ENCODE assay signal across 10 cellular contexts in the genomic region with DNA sequence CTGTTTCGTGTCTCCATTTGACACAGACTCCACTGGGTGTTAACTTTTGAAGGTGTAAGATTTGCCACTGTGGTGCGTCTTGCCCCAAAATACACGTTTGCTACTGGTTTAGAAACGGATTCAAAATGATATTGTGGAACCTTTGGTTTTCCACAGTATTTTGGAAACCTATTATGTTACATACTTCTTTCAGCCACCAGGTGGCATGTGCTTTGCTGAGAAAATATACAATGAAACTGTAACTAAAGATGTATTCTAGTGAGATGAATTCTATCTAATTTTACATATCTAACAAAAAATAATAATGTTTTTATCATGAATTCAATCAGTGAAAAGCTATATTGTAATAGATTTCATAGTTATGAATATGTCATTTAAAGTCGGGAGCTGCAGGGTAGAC. TPM values are rescaled to one million over a fixed set of nuclear protein-coding genes. Genes with fewer than 3 reads are reported as not detected.
A peak's percentile ranks its signal among the peaks of the same experiment; 100 is the strongest.
DNase-seq lines count a peak whose midpoint lies in the region; ATAC-seq and TF ChIP-seq lines count a peak whose summit lies in the region.
"Had no signal": no experiment of that assay in that cellular context is flagged by ENCODE, and none has a peak within 500 bp of the region (broad histone marks: within the 10 kb centered on the region; RNA-seq: fewer than 3 reads in every experiment).

No MANE protein-coding gene starts in this region.

- POLR2A ChIA-PET in OCI-LY7 (lab: Charles Lee), result no interaction called here
- POLR2A ChIA-PET in WTC11 (lab: Charles Lee), result no interaction called here

- H3K9me2 ChIP-seq in OCI-LY7 (ENCODE audit: insufficient read depth, low read length), result no peaks in the 10 kb centered on the region

- H3K36me3 ChIP-seq in right atrium auricular region (no peaks in the 10 kb centered on the region), OCI-LY7 (ENCODE audit: insufficient read depth, low read length) (no peaks in the 10 kb centered on the region)

- no peaks in the 10 kb centered on the region for H3K4me1 Mint-ChIP-seq in WTC11
- H3K4me1 Mint-ChIP-seq: activated naive CD8-positive, alpha-beta T cell treated with anti-CD3 and anti-CD28 coated beads, Interleukin-2, amount 10 ng/mL, durations not matched to agents 7 days and 5 days; IgD-negative memory B cell had no signal

- no peak overlapping the region for H2AFZ ChIP-seq in OCI-LY7 (ENCODE audit: low read length)

- no peak overlapping the region for H3K4me2 ChIP-seq in OCI-LY7 (ENCODE audit: low read length)

- H3K9me3 Mint-ChIP-seq in WTC11, result peaks cover 55% of the 10 kb centered on the region
- H3K9me3 Mint-ChIP-seq: activated naive CD8-positive, alpha-beta T cell treated with anti-CD3 and anti-CD28 coated beads, Interleukin-2, amount 10 ng/mL, durations not matched to agents 7 days and 5 days; IgD-negative memory B cell had no signal

- DNase-seq in right atrium auricular region (ENCODE audit: low spot score) (no peak), Right ventricle myocardium inferior (ENCODE audit: missing footprints) (no peak), OCI-LY7 (ENCODE audit: low spot score) (peak; percentile 13), fibroblast of the aortic adventitia (ENCODE audit: low read depth) (peak; percentile 23), NCI-H1436 (lab: John Stamatoyannopoulos, UW) (no peak), WTC11 (ENCODE audit: low spot score) (no peak)
- no peak for DNase-seq in activated T-cell treated with anti-CD3 and anti-CD28 coated beads, Interleukin-2, amount 50 U/mL, for 1 hour
- DNase-seq: activated naive CD8-positive, alpha-beta T cell treated with anti-CD3 and anti-CD28 coated beads, Interleukin-2, amount 10 ng/mL, durations not matched to agents 7 days and 5 days had no signal

- H3K27ac ChIP-seq in right atrium auricular region, result no peak overlapping the region
- H3K27ac ChIP-seq in OCI-LY7 (ENCODE audit: low read depth, low read length, poor library complexity, severe bottlenecking), result no peak overlapping the region

- no peaks in the 10 kb centered on the region for H3K79me2 ChIP-seq in OCI-LY7 (ENCODE audit: insufficient read depth, low read depth, low read length)

- no peak overlapping the region for H3K4me3 Mint-ChIP-seq in WTC11
- H3K4me3 Mint-ChIP-seq: activated naive CD8-positive, alpha-beta T cell treated with anti-CD3 and anti-CD28 coated beads, Interleukin-2, amount 10 ng/mL, durations not matched to agents 7 days and 5 days; IgD-negative memory B cell had no signal

- peak; percentile 14 to 64 for TF ChIP-seq CTCF in right atrium auricular region (IDR thresholded peaks at IDR 0.05)
- peak; percentile 73 for TF ChIP-seq CTCF in OCI-LY7 (conservative IDR thresholded peaks at IDR 0.05; ENCODE audit: low read length)
- TF ChIP-seq CTCF in fibroblast of the aortic adventitia (IDR thresholded peaks at IDR 0.05; ENCODE audit: insufficient read depth, low read length), result peak; percentile 59
- no peak for TF ChIP-seq CTCF in WTC11 (IDR thresholded peaks at IDR 0.05)

- no peaks in the 10 kb centered on the region for H3K9me3 ChIP-seq in right atrium auricular region
- no peaks in the 10 kb centered on the region for H3K9me3 ChIP-seq in OCI-LY7 (ENCODE audit: low read length)

- H3K27ac Mint-ChIP-seq in WTC11, result no peak overlapping the region
- H3K27ac Mint-ChIP-seq: activated naive CD8-positive, alpha-beta T cell treated with anti-CD3 and anti-CD28 coated beads, Interleukin-2, amount 10 ng/mL, durations not matched to agents 7 days and 5 days; IgD-negative memory B cell had no signal

- no peaks in the 10 kb centered on the region for H4K20me1 ChIP-seq in OCI-LY7 (ENCODE audit: insufficient read depth, low read length)

- H3K4me1 ChIP-seq in right atrium auricular region (no peaks in the 10 kb centered on the region), OCI-LY7 (ENCODE audit: insufficient read depth, low read length, poor library complexity, severe bottlenecking) (no peaks in the 10 kb centered on the region)

- CTCF ChIA-PET in OCI-LY7 (lab: Charles Lee; ENCODE audit: unreplicated experiment), result no interaction called here
- CTCF ChIA-PET in WTC11 (lab: Charles Lee), result no interaction called here

- H3K4me3 ChIP-seq in right atrium auricular region (no peak overlapping the region), OCI-LY7 (ENCODE audit: low read depth, low read length, poor library complexity, severe bottlenecking) (no peak overlapping the region), fibroblast of the aortic adventitia (ENCODE audit: low read depth, low read length) (no peak overlapping the region)

- ATAC-seq in Right ventricle myocardium inferior (no peak), GM19455 (IDR thresholded peaks at IDR 0.05; ENCODE audit: unreplicated experiment) (no peak), WTC11 (no peak)

- no TSS peak for BruUV-seq in OCI-LY7 (replicated peaks; lab: Mats Ljungman, UMichigan)

- peaks cover 27% of the 10 kb centered on the region for H3K36me3 Mint-ChIP-seq in WTC11
- H3K36me3 Mint-ChIP-seq: activated naive CD8-positive, alpha-beta T cell treated with anti-CD3 and anti-CD28 coated beads, Interleukin-2, amount 10 ng/mL, durations not matched to agents 7 days and 5 days; IgD-negative memory B cell had no signal

- H3K27me3 ChIP-seq in right atrium auricular region, result no peaks in the 10 kb centered on the region

- intact Hi-C loops in Right ventricle myocardium inferior (cut with DNase I) (no loop called here), OCI-LY7 (cut with micrococcal nuclease; ENCODE audit: unreplicated experiment) (no loop called here)

- no peaks in the 10 kb centered on the region for H3K27me3 Mint-ChIP-seq in WTC11 (ENCODE audit: low read depth)
- H3K27me3 Mint-ChIP-seq: activated naive CD8-positive, alpha-beta T cell treated with anti-CD3 and anti-CD28 coated beads, Interleukin-2, amount 10 ng/mL, durations not matched to agents 7 days and 5 days had no signal

TF ChIP-seq in WTC11, 78 proteins besides CTCF, POLR2A, EP300 and RAD21 (continues in another document):
- TF ChIP-seq JUN (CRISPR knock-in tag; IDR thresholded peaks at IDR 0.05), result no peak
- TF ChIP-seq ZSCAN18 (CRISPR knock-in tag; IDR thresholded peaks at IDR 0.05), result no peak
- TF ChIP-seq, protein P1, sequence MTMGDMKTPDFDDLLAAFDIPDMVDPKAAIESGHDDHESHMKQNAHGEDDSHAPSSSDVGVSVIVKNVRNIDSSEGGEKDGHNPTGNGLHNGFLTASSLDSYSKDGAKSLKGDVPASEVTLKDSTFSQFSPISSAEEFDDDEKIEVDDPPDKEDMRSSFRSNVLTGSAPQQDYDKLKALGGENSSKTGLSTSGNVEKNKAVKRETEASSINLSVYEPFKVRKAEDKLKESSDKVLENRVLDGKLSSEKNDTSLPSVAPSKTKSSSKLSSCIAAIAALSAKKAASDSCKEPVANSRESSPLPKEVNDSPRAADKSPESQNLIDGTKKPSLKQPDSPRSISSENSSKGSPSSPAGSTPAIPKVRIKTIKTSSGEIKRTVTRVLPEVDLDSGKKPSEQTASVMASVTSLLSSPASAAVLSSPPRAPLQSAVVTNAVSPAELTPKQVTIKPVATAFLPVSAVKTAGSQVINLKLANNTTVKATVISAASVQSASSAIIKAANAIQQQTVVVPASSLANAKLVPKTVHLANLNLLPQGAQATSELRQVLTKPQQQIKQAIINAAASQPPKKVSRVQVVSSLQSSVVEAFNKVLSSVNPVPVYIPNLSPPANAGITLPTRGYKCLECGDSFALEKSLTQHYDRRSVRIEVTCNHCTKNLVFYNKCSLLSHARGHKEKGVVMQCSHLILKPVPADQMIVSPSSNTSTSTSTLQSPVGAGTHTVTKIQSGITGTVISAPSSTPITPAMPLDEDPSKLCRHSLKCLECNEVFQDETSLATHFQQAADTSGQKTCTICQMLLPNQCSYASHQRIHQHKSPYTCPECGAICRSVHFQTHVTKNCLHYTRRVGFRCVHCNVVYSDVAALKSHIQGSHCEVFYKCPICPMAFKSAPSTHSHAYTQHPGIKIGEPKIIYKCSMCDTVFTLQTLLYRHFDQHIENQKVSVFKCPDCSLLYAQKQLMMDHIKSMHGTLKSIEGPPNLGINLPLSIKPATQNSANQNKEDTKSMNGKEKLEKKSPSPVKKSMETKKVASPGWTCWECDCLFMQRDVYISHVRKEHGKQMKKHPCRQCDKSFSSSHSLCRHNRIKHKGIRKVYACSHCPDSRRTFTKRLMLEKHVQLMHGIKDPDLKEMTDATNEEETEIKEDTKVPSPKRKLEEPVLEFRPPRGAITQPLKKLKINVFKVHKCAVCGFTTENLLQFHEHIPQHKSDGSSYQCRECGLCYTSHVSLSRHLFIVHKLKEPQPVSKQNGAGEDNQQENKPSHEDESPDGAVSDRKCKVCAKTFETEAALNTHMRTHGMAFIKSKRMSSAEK (CRISPR knock-in tag; IDR thresholded peaks at IDR 0.05; ENCODE audit: borderline replicate concordance), result no peak
- TF ChIP-seq USF2 (CRISPR knock-in tag; IDR thresholded peaks at IDR 0.05), result no peak

RNA-seq across cellular contexts. Expression of gene SLITRK4, which starts 28.4 kb away (rescaled TPM):
- total RNA-seq in right atrium auricular region (1 to 10 TPM; 1.3 to 8.1 TPM), Right ventricle myocardium inferior (0.38 TPM), OCI-LY7 (2022) (not detected in 2 replicates), fibroblast of the aortic adventitia (ENCODE audit: low replicate concordance) (0.99 and 8.3 TPM in 2 replicates), WTC11 (2021) (not detected in 3 replicates)
- not detected in 2 replicates for total RNA-seq in OCI-LY7 (2014; rRNA removed; shearing (Covaris generic))
- total RNA-seq: activated naive CD8-positive, alpha-beta T cell treated with anti-CD3 and anti-CD28 coated beads, Interleukin-2, amount 10 ng/mL, durations not matched to agents 7 days and 5 days had no signal

RNA-seq across cellular contexts. Expression of gene SPANXN2, which starts 56.2 kb away (rescaled TPM):
- total RNA-seq in right atrium auricular region (not detected), Right ventricle myocardium inferior (not detected), OCI-LY7 (2022) (not detected in 2 replicates), fibroblast of the aortic adventitia (ENCODE audit: low replicate concordance) (not detected in 2 replicates), WTC11 (2021) (not detected in 3 replicates)
- total RNA-seq in OCI-LY7 (2014; rRNA removed; shearing (Covaris generic)), result not detected in 2 replicates
- total RNA-seq: activated naive CD8-positive, alpha-beta T cell treated with anti-CD3 and anti-CD28 coated beads, Interleukin-2, amount 10 ng/mL, durations not matched to agents 7 days and 5 days had no signal

Comparison
In these comparisons a context has a peak if more than half of its experiments do, and no peak if none do; other contexts are left out.
1. DNase-seq: peak in OCI-LY7 (single experiment) and fibroblast of the aortic adventitia (single experiment); none in right atrium auricular region (single experiment), Right ventricle myocardium inferior (single experiment), NCI-H1436 (single experiment), activated T-cell treated with anti-CD3 and anti-CD28 coated beads, Interleukin-2, amount 50 U/mL, for 1 hour (single experiment) and WTC11 (single experiment).